Comparison of ENCODE assay signal across 31 cellular contexts in the genomic region with DNA sequence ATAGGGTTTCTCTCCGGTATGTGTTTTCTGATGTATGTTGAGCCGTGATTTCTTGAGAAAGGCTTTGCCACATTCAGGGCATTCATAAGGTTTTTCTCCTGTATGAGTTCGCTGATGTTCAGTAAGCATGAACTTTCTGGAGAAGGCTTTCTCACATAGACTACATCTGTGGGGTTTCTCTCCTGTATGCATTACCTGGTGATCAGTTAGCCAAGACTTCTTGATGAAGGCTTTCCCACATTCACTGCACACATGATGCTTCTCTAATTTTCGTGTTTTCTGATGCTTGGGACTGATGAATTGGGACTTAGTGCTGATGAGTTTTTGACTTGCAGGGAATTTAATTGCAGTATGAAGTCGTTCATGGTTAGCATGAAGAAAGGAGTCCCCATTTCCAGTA. TPM values are rescaled to one million over a fixed set of nuclear protein-coding genes. Genes with fewer than 3 reads are reported as not detected.
A peak's percentile ranks its signal among the peaks of the same experiment; 100 is the strongest.
DNase-seq lines count a peak whose midpoint lies in the region; ATAC-seq, FAIRE-seq and TF ChIP-seq lines count a peak whose summit lies in the region.
"Had no signal": no experiment of that assay in that cellular context is flagged by ENCODE, and none has a peak within 500 bp of the region (broad histone marks: within the 10 kb centered on the region; RNA-seq: fewer than 3 reads in every experiment).

No MANE protein-coding gene starts in this region.

- H3K27ac ChIP-seq in right cardiac atrium (ENCODE audit: low read length) = no peak overlapping the region
- no peak overlapping the region for H3K27ac ChIP-seq in heart left ventricle
- H3K27ac ChIP-seq in GM12878 (ENCODE audit: control insufficient read depth, insufficient read depth) = no peak overlapping the region
- no peak overlapping the region for H3K27ac ChIP-seq in keratinocyte (ENCODE audit: control insufficient read depth, insufficient read depth, low read length)
- H3K27ac ChIP-seq in subcutaneous abdominal adipose tissue (ENCODE audit: low read depth, low read length) = no peak overlapping the region
- H3K27ac ChIP-seq: BLaER1, HL-60, SJCRH30 had no signal

- H3K4me3 ChIP-seq in right cardiac atrium (ENCODE audit: low read length) (peak overlapping the region; percentile 15), heart left ventricle (no peak overlapping the region), GM12878 (no peak overlapping the region), keratinocyte (ENCODE audit: control insufficient read depth in 2 of 3, extremely low read depth in 1 of 3, insufficient read depth in 2 of 3, low read depth in 1 of 3, low read length in 3 of 3) (no peak overlapping the region), subcutaneous abdominal adipose tissue (ENCODE audit: low read depth in 1 of 5, low read length in 5 of 5) (peak overlapping the region; percentile 39 to 67 (median 45))
- H3K4me3 ChIP-seq: BLaER1, SJCRH30 had no signal

- H3K9me1 ChIP-seq in keratinocyte (ENCODE audit: control insufficient read depth, extremely low read depth, insufficient read depth, low read length) = no peaks in the 10 kb centered on the region

- FAIRE-seq in GM12878 (lab: Jason Lieb, UNC) (no peak), keratinocyte (lab: Jason Lieb, UNC) (peak; percentile 46)
- FAIRE-seq: GM12891 had no signal

- in situ Hi-C loops in GM12878 (cut with MboI) = no loop called here

- no peak for ATAC-seq in right cardiac atrium
- ATAC-seq in heart left ventricle = no peak
- no peak for ATAC-seq in GM12878
- ATAC-seq in HG02759 (IDR thresholded peaks at IDR 0.05; ENCODE audit: unreplicated experiment) = no peak
- ATAC-seq: HCT116, Right ventricle myocardium inferior, SK-N-SH treated with all-trans-retinoic acid at 6 μM for 48 hours had no signal

- H4K20me1 ChIP-seq in GM12878 (ENCODE audit: control insufficient read depth, insufficient read depth) = no peaks in the 10 kb centered on the region
- no peaks in the 10 kb centered on the region for H4K20me1 ChIP-seq in keratinocyte (ENCODE audit: control insufficient read depth, extremely low read depth, insufficient read depth, low read length)
- H4K20me1 ChIP-seq: BLaER1 had no signal

- H2AFZ ChIP-seq in GM12878 (ENCODE audit: control insufficient read depth, low read depth, low read length) (no peak overlapping the region), keratinocyte (ENCODE audit: control insufficient read depth, low read length) (no peak overlapping the region)

- H3K4me2 ChIP-seq in GM12878 (ENCODE audit: control insufficient read depth, insufficient read depth) = no peak overlapping the region
- H3K4me2 ChIP-seq in keratinocyte (ENCODE audit: control insufficient read depth, extremely low read depth, insufficient read depth, low read depth, low read length) = no peak overlapping the region
- H3K4me2 ChIP-seq: BLaER1 had no signal

- TF ChIP-seq POLR2A in heart left ventricle (IDR thresholded peaks at IDR 0.05) = no peak
- no peak for TF ChIP-seq POLR2A in GM12878 (IDR thresholded peaks at IDR 0.05; ENCODE audit: low read depth, low read length)

- H3K4me1 ChIP-seq in right cardiac atrium (ENCODE audit: control insufficient read depth, insufficient read depth, low read length) (no peaks in the 10 kb centered on the region), heart left ventricle (peaks cover 0 to 6% (median 0%) of the 10 kb centered on the region in 12 donors), GM12878 (ENCODE audit: control insufficient read depth, insufficient read depth, low read length) (no peaks in the 10 kb centered on the region), keratinocyte (ENCODE audit: control insufficient read depth, extremely low read depth, insufficient read depth, low read length) (no peaks in the 10 kb centered on the region), subcutaneous abdominal adipose tissue (ENCODE audit: control insufficient read depth in 5 of 5, insufficient read depth in 5 of 5, low read length in 5 of 5) (no peaks in the 10 kb centered on the region)
- H3K4me1 ChIP-seq: SJCRH30 had no signal

- H3K36me3 ChIP-seq in heart left ventricle (peaks cover 17 to 83% (median 58%) of the 10 kb centered on the region in 9 donors), GM12878 (ENCODE audit: control insufficient read depth in 2 of 2, insufficient read depth in 2 of 2, low read length in 1 of 2) (peaks cover 14 to 37% of the 10 kb centered on the region in 2 experiments), keratinocyte (ENCODE audit: control insufficient read depth in 2 of 2, extremely low read depth in 1 of 2, insufficient read depth in 2 of 2, low read length in 2 of 2) (peaks cover 15 to 19% of the 10 kb centered on the region in 2 experiments), subcutaneous abdominal adipose tissue (ENCODE audit: control insufficient read depth in 5 of 5, insufficient read depth in 5 of 5, low read length in 5 of 5) (peaks cover 50 to 60% (median 54%) of the 10 kb centered on the region in 5 donors)

- SMC1A ChIA-PET in GM12878 (lab: Charles Lee; ENCODE audit: uncharacterized antibody, unreplicated experiment) = no interaction called here

- TSS peak; percentile 37 for BruUV-seq in GM12878 (replicated peaks; lab: Mats Ljungman, UMichigan)

- TF ChIP-seq RAD21 in GM12878 (IDR thresholded peaks at IDR 0.05; ENCODE audit: insufficient read depth, low read depth, low read length) = no peak

- no peak for TF ChIP-seq EP300 in GM12878 (IDR thresholded peaks at IDR 0.05; ENCODE audit: borderline replicate concordance in 1 of 2, control insufficient read depth in 1 of 2, low read depth in 2 of 2, low read length in 2 of 2)

- POLR2A ChIA-PET in GM12878 (lab: Charles Lee) = no interaction called here

- RAD21 ChIA-PET in GM12878 (lab: Charles Lee; ENCODE audit: unreplicated experiment) = no interaction called here

- H3K9ac ChIP-seq in GM12878 (ENCODE audit: control insufficient read depth, insufficient read depth, low read length) (no peak overlapping the region), keratinocyte (ENCODE audit: control insufficient read depth, extremely low read depth, insufficient read depth, low read length) (no peak overlapping the region), subcutaneous abdominal adipose tissue (ENCODE audit: low read length in 5 of 5) (no peak overlapping the region)
- H3K9ac ChIP-seq: BLaER1 had no signal

- H3K79me2 ChIP-seq in GM12878 (ENCODE audit: control insufficient read depth, insufficient read depth, low read length) (no peaks in the 10 kb centered on the region), keratinocyte (ENCODE audit: control insufficient read depth, insufficient read depth, low read length) (no peaks in the 10 kb centered on the region)

- DNase-seq in right cardiac atrium = no peak
- no peak for DNase-seq in heart left ventricle
- DNase-seq in GM12878 (ENCODE audit: low read depth, low spot score) = no peak
- no peak for DNase-seq in keratinocyte (ENCODE audit: low read depth, low spot score)
- no peak for DNase-seq in mesenteric fat pad (ENCODE audit: low spot score)
- no peak for DNase-seq in HCEC 1CT
- DNase-seq: 8988T; Caco-2; CD4-positive, CD25-positive, alpha-beta regulatory T cell; DMS 273 treated with DMSO at 0.1 percent for 48 hours; DMS79; EL; GDM1; GOT3; Karpas-422; NCI-H1092 treated with DMSO at 0.1 percent for 48 hours; NCI-H1436; NCI-H187; NCI-H2171 treated with DMSO at 0.1 percent for 48 hours; NCI-H446; NCI-H524 treated with DMSO at 0.1 percent for 48 hours; NCI-H774; SJCRH30 had no signal

- H3K9me3 ChIP-seq in right cardiac atrium (ENCODE audit: control insufficient read depth, low read length) (peaks cover 22% of the 10 kb centered on the region), heart left ventricle (peaks cover 0 to 100% (median 62%) of the 10 kb centered on the region in 12 donors), GM12878 (replicated peaks; ENCODE audit: control insufficient read depth, insufficient read depth, low read length) (peaks cover 33% of the 10 kb centered on the region), keratinocyte (ENCODE audit: control insufficient read depth, low read depth, low read length) (peaks cover 13% of the 10 kb centered on the region), subcutaneous abdominal adipose tissue (ENCODE audit: control insufficient read depth in 5 of 5, low read length in 5 of 5) (peaks cover 78 to 98% (median 94%) of the 10 kb centered on the region in 5 donors)

- H3K27me3 ChIP-seq in right cardiac atrium (ENCODE audit: control insufficient read depth, insufficient read depth) (no peaks in the 10 kb centered on the region), heart left ventricle (no peaks in the 10 kb centered on the region), GM12878 (replicated peaks in 1 of 2; ENCODE audit: control insufficient read depth in 2 of 2, insufficient read depth in 2 of 2, low read length in 1 of 2) (no peaks in the 10 kb centered on the region), keratinocyte (ENCODE audit: control insufficient read depth, extremely low read depth, insufficient read depth, low read length) (no peaks in the 10 kb centered on the region), subcutaneous abdominal adipose tissue (ENCODE audit: control insufficient read depth in 5 of 5, insufficient read depth in 4 of 5, low read length in 5 of 5) (no peaks in the 10 kb centered on the region)
- H3K27me3 ChIP-seq: BLaER1, SJCRH30 had no signal

- TF ChIP-seq CTCF in heart left ventricle (IDR thresholded peaks at IDR 0.05) (no peak), GM12878 (IDR thresholded peaks at IDR 0.05 in 2 of 3, conservative IDR thresholded peaks at IDR 0.05 in 1 of 3; ENCODE audit: control insufficient read depth in 2 of 3, extremely low read depth in 1 of 3, insufficient read depth in 1 of 3, low read depth in 3 of 3, low read length in 3 of 3) (no peak), keratinocyte (optimal IDR thresholded peaks at IDR 0.05 in 1 of 3, IDR thresholded peaks at IDR 0.05 in 1 of 3, conservative IDR thresholded peaks at IDR 0.05 in 1 of 3; ENCODE audit: extremely low read depth in 1 of 3, insufficient read depth in 2 of 3, low read length in 3 of 3) (no peak)

- intact Hi-C loops in right cardiac atrium (cut with DNase I) (no loop called here), heart left ventricle (cut with DNase I) (no loop called here), GM12878 (cut with micrococcal nuclease; ENCODE audit: unreplicated experiment) (no loop called here)

- 97% methylated on average over 5 of the region's 5 CpGs for WGBS in right cardiac atrium
- WGBS in heart left ventricle, 4 donors = 97 to 99% (median 98%) methylated on average over 5 of the region's 5 CpGs
- WGBS in GM12878 (ENCODE audit: insufficient coverage, insufficient replicate concordance, low lambda C conversion rate, missing lambda C conversion rate) = 95% methylated on average over 5 of the region's 5 CpGs

- dilution Hi-C loops in keratinocyte (cut with MboI; ENCODE audit: extremely low pct_ligation_motif_present, low sequenced_read_pairs) = no loop called here

- CTCF ChIA-PET in GM12878 (lab: Yijun Ruan, JAX) = interaction anchor here (0.5 kb wide), 1 partner anchor 282 kb away, joined by 3 read pairs; no protein-coding TSS in a partner anchor

RNA-seq across cellular contexts. Expression of a gene that starts 21.1 kb away (rescaled TPM):
- total RNA-seq in right cardiac atrium (10 to 100 TPM in 1 of 4 donors, 1 to 10 TPM in 3; 9.2 to 11.3 (median 9.8) TPM), heart left ventricle (10 to 100 TPM in 1 of 9 donors, 1 to 10 TPM in 8; 3.4 to 10.7 (median 7.6) TPM), GM12878 (2014; rRNA removed) (6.4 and 6.6 TPM in 2 replicates), GM12878 (2014; rRNA removed; fragmentation: Illumina TruSeq; extraction: Trizol) (11.8 and 12.9 TPM in 2 replicates), GM12878 (2021) (7.6 and 8.7 TPM in 2 replicates), mesenteric fat pad (9.7 TPM)
- polyA plus RNA-seq in right cardiac atrium (5.2 TPM), heart left ventricle (1 to 10 TPM; 4.6 to 5.5 TPM), GM12878 (2011; rRNA removed) (10.1 and 15.0 TPM in 2 replicates), GM12878 (2014; fragmentation: Illumina TruSeq; extraction: Trizol) (10.6 and 10.7 TPM in 2 replicates), GM12878 (2014; fragmentation: Nextera tagmentation; extraction: Ambion mirVana) (10 to 100 TPM in 1 of 2 experiments, 1 to 10 TPM in 1; 9.8 to 10.9 TPM), GM12878 (2014; rRNA removed) (5.2 and 6.5 TPM in 2 replicates), GM12878 (2016; fragmentation: Nextera tagmentation; extraction: Ambion mirVana) (10 to 100 TPM in 1 of 2 experiments, 1 to 10 TPM in 1; 8.3 to 10.6 TPM), keratinocyte (3.8 to 7.7 TPM (median 6.0 TPM) in 3 replicates)
- total RNA-seq in GM12878 (2013; cell fraction: nucleolus; rRNA removed) = 25.8 and 30.2 TPM in 2 replicates
- 6.8 TPM for polyA plus RNA-seq in GM12878 (2011; ENCODE audit: low read depth)
- 4.2 and 6.1 TPM in 2 replicates for polyA plus RNA-seq in GM12878 (2011; cell fraction: cytosol; rRNA removed)
- 5.4 and 5.6 TPM in 2 replicates for polyA plus RNA-seq in GM12878 (2011; cell fraction: nucleus; rRNA removed)
- 7.4 and 9.9 TPM in 2 replicates for polyA plus RNA-seq in GM12878 (2012)
- 10.0 and 11.9 TPM in 2 replicates for polyA minus RNA-seq in GM12878 (2011; rRNA and poly(A)+ RNA removed)
- 2.0 and 5.4 TPM in 2 replicates for polyA minus RNA-seq in GM12878 (2011; cell fraction: cytosol; rRNA and poly(A)+ RNA removed)
- polyA minus RNA-seq in GM12878 (2011; cell fraction: nucleus; rRNA and poly(A)+ RNA removed) = 5.6 and 8.9 TPM in 2 replicates
- polyA plus RNA-seq in keratinocyte (2011; ENCODE audit: low read depth) = 7.6 TPM
- 2.7 and 7.4 TPM in 2 replicates for polyA plus RNA-seq in keratinocyte (2011; cell fraction: cytosol; rRNA removed)
- polyA plus RNA-seq in keratinocyte (2011; cell fraction: nucleus; rRNA removed) = 7.9 and 9.9 TPM in 2 replicates
- polyA plus RNA-seq in keratinocyte (2012; ENCODE audit: low replicate concordance) = 5.3 and 9.1 TPM in 2 replicates
- 2.7 to 9.5 TPM (median 7.9 TPM) in 3 replicates for polyA minus RNA-seq in keratinocyte
- polyA minus RNA-seq in keratinocyte (2011; cell fraction: cytosol; rRNA and poly(A)+ RNA removed) = 4.4 TPM
- polyA minus RNA-seq in keratinocyte (2011; cell fraction: nucleus; rRNA and poly(A)+ RNA removed) = 5.4 and 10.5 TPM in 2 replicates

RNA-seq across cellular contexts. Expression of a gene that starts 38.3 kb away (rescaled TPM):
- 1 to 10 TPM; 3.4 to 6.2 (median 5.3) TPM for total RNA-seq in right cardiac atrium
- 3.9 TPM for polyA plus RNA-seq in right cardiac atrium
- total RNA-seq in heart left ventricle = 1 to 10 TPM; 3.1 to 6.8 (median 4.3) TPM
- polyA plus RNA-seq in heart left ventricle = 1 to 10 TPM; 2.4 to 5.7 TPM
- 12.4 and 15.0 TPM in 2 replicates for total RNA-seq in GM12878 (2013; cell fraction: nucleolus; rRNA removed)
- total RNA-seq in GM12878 (2014; rRNA removed) = 4.4 and 4.9 TPM in 2 replicates
- 6.9 and 7.8 TPM in 2 replicates for total RNA-seq in GM12878 (2014; rRNA removed; fragmentation: Illumina TruSeq; extraction: Trizol)
- 4.7 and 5.4 TPM in 2 replicates for total RNA-seq in GM12878 (2021)
- polyA plus RNA-seq in GM12878 (2011; ENCODE audit: low read depth) = 2.1 TPM
- 3.9 and 7.0 TPM in 2 replicates for polyA plus RNA-seq in GM12878 (2011; rRNA removed)
- 2.5 and 4.1 TPM in 2 replicates for polyA plus RNA-seq in GM12878 (2011; cell fraction: cytosol; rRNA removed)
- 2.4 and 3.8 TPM in 2 replicates for polyA plus RNA-seq in GM12878 (2011; cell fraction: nucleus; rRNA removed)
- polyA plus RNA-seq in GM12878 (2012) = 2.4 and 2.9 TPM in 2 replicates
- 5.3 and 7.1 TPM in 2 replicates for polyA plus RNA-seq in GM12878 (2014; fragmentation: Illumina TruSeq; extraction: Trizol)
- 1 to 10 TPM; 3.3 to 5.1 TPM for polyA plus RNA-seq in GM12878 (2014; fragmentation: Nextera tagmentation; extraction: Ambion mirVana)
- 3.2 and 3.3 TPM in 2 replicates for polyA plus RNA-seq in GM12878 (2014; rRNA removed)
- 1 to 10 TPM; 5.8 to 7.1 TPM for polyA plus RNA-seq in GM12878 (2016; fragmentation: Nextera tagmentation; extraction: Ambion mirVana)
- 7.9 and 13.4 TPM in 2 replicates for polyA minus RNA-seq in GM12878 (2011; rRNA and poly(A)+ RNA removed)
- 2.3 and 3.0 TPM in 2 replicates for polyA minus RNA-seq in GM12878 (2011; cell fraction: cytosol; rRNA and poly(A)+ RNA removed)
- 3.9 TPM in 2 replicates for polyA minus RNA-seq in GM12878 (2011; cell fraction: nucleus; rRNA and poly(A)+ RNA removed)
- 3.9 to 6.6 TPM (median 4.9 TPM) in 3 replicates for polyA plus RNA-seq in keratinocyte
- polyA plus RNA-seq in keratinocyte (2011; ENCODE audit: low read depth) = 2.7 TPM
- 4.1 and 6.3 TPM in 2 replicates for polyA plus RNA-seq in keratinocyte (2011; cell fraction: cytosol; rRNA removed)
- 7.4 and 9.6 TPM in 2 replicates for polyA plus RNA-seq in keratinocyte (2011; cell fraction: nucleus; rRNA removed)
- polyA plus RNA-seq in keratinocyte (2012; ENCODE audit: low replicate concordance) = 3.3 and 3.6 TPM in 2 replicates
- polyA minus RNA-seq in keratinocyte = 5.1 to 12.0 TPM (median 6.6 TPM) in 3 replicates
- 5.2 TPM for polyA minus RNA-seq in keratinocyte (2011; cell fraction: cytosol; rRNA and poly(A)+ RNA removed)
- polyA minus RNA-seq in keratinocyte (2011; cell fraction: nucleus; rRNA and poly(A)+ RNA removed) = 5.5 and 6.2 TPM in 2 replicates
- 5.1 TPM for total RNA-seq in mesenteric fat pad

RNA-seq across cellular contexts. Expression of a gene that starts 42.4 kb away (rescaled TPM):
- total RNA-seq in right cardiac atrium (10 to 100 TPM; 13.0 to 15.6 (median 15.1) TPM), heart left ventricle (10 to 100 TPM in 6 of 9 donors, 1 to 10 TPM in 3; 7.5 to 14.8 (median 10.2) TPM), GM12878 (2014; rRNA removed) (4.5 and 5.6 TPM in 2 replicates), GM12878 (2014; rRNA removed; fragmentation: Illumina TruSeq; extraction: Trizol) (7.2 and 7.6 TPM in 2 replicates), GM12878 (2021) (4.7 and 5.7 TPM in 2 replicates), mesenteric fat pad (6.3 TPM)
- polyA plus RNA-seq in right cardiac atrium (5.4 TPM), heart left ventricle (1 to 10 TPM; 3.9 to 6.4 TPM), GM12878 (2011; rRNA removed) (5.4 and 8.7 TPM in 2 replicates), GM12878 (2014; fragmentation: Illumina TruSeq; extraction: Trizol) (5.4 and 5.6 TPM in 2 replicates), GM12878 (2014; fragmentation: Nextera tagmentation; extraction: Ambion mirVana) (1 to 10 TPM; 1.7 to 2.1 TPM), GM12878 (2014; rRNA removed) (2.8 TPM in 2 replicates), GM12878 (2016; fragmentation: Nextera tagmentation; extraction: Ambion mirVana) (1 to 10 TPM; 2.5 to 3.9 TPM), keratinocyte (3.6 to 3.9 TPM (median 3.7 TPM) in 3 replicates)
- 18.4 and 26.6 TPM in 2 replicates for total RNA-seq in GM12878 (2013; cell fraction: nucleolus; rRNA removed)
- 3.7 TPM for polyA plus RNA-seq in GM12878 (2011; ENCODE audit: low read depth)
- 3.5 and 3.6 TPM in 2 replicates for polyA plus RNA-seq in GM12878 (2011; cell fraction: cytosol; rRNA removed)
- 4.9 and 6.4 TPM in 2 replicates for polyA plus RNA-seq in GM12878 (2011; cell fraction: nucleus; rRNA removed)
- polyA plus RNA-seq in GM12878 (2012) = 3.1 and 5.2 TPM in 2 replicates
- polyA minus RNA-seq in GM12878 (2011; rRNA and poly(A)+ RNA removed) = 9.0 and 16.8 TPM in 2 replicates
- polyA minus RNA-seq in GM12878 (2011; cell fraction: cytosol; rRNA and poly(A)+ RNA removed) = 3.4 and 5.1 TPM in 2 replicates
- 7.4 and 12.2 TPM in 2 replicates for polyA minus RNA-seq in GM12878 (2011; cell fraction: nucleus; rRNA and poly(A)+ RNA removed)
- polyA plus RNA-seq in keratinocyte (2011; ENCODE audit: low read depth) = 10.9 TPM
- polyA plus RNA-seq in keratinocyte (2011; cell fraction: cytosol; rRNA removed) = 1.3 and 2.3 TPM in 2 replicates
- polyA plus RNA-seq in keratinocyte (2011; cell fraction: nucleus; rRNA removed) = 5.2 and 6.6 TPM in 2 replicates
- 3.8 TPM in 2 replicates for polyA plus RNA-seq in keratinocyte (2012; ENCODE audit: low replicate concordance)
- 2.8 to 17.6 TPM (median 8.7 TPM) in 3 replicates for polyA minus RNA-seq in keratinocyte
- polyA minus RNA-seq in keratinocyte (2011; cell fraction: cytosol; rRNA and poly(A)+ RNA removed) = 3.1 TPM
- 6.0 and 14.2 TPM in 2 replicates for polyA minus RNA-seq in keratinocyte (2011; cell fraction: nucleus; rRNA and poly(A)+ RNA removed)

Comparison
In these comparisons a context has a peak if more than half of its experiments do, and no peak if none do; other contexts are left out.
1. H3K4me3 ChIP-seq: peak in right cardiac atrium (single experiment) and subcutaneous abdominal adipose tissue (5 of 5); none in heart left ventricle (0 of 12), GM12878 (single experiment) and keratinocyte (0 of 3).